In genomic region chr5:77662615-77663014, GRCh38 we compare ENCODE assay signal across 28 cellular contexts. TPM values are rescaled to one million over a fixed set of nuclear protein-coding genes. Genes with fewer than 3 reads are reported as not detected.
"Had no signal": no experiment of that assay in that cellular context is flagged by ENCODE, and none has a peak within 500 bp of the region (broad histone marks: within the 10 kb centered on the region; RNA-seq: fewer than 3 reads in every experiment).

No MANE protein-coding gene starts in this region.

- H3K27me3 ChIP-seq: sigmoid colon had no signal

- H3K36me3 Mint-ChIP-seq: mesothelial cell of epicardium; naive thymus-derived CD8-positive, alpha-beta T cell; T-cell had no signal

- H3K27ac Mint-ChIP-seq: activated T-helper 2 cell treated with anti-CD3 and anti-CD28 coated beads, Interferon-gamma antibody, Interleukin-2, Interleukin-4, amounts not matched to agents 10 μg/mL and 5 μg/mL and 100 μg/mL, durations not matched to agents 14 hours and 24 hours and 36 hours; mesothelial cell of epicardium; naive thymus-derived CD8-positive, alpha-beta T cell; progenitor cell of endocrine pancreas; T-cell; T-helper 2 cell treated with Interferon-gamma antibody and Interleukin-4, amounts not matched to agents 5 μg/mL and 100 μg/mL, for 36 hours had no signal

- H3K9me3 ChIP-seq: gastroesophageal sphincter, left ventricle myocardium inferior, sigmoid colon, thyroid gland had no signal

- ATAC-seq: gastroesophageal sphincter; naive thymus-derived CD8-positive, alpha-beta T cell; T-cell had no signal

- H3K4me3 Mint-ChIP-seq: mesothelial cell of epicardium; naive thymus-derived CD8-positive, alpha-beta T cell; T-cell; T-helper 2 cell treated with Interferon-gamma antibody and Interleukin-4, amounts not matched to agents 5 μg/mL and 100 μg/mL, for 36 hours had no signal

- H3K36me3 ChIP-seq: esophagus muscularis mucosa, gastroesophageal sphincter, left ventricle myocardium inferior, sigmoid colon, thyroid gland, WERI-Rb-1 had no signal

- DNase-seq: activated CD4-positive, alpha-beta T cell treated with anti-CD3 and anti-CD28 coated beads for 4 hours; activated CD4-positive, alpha-beta T cell treated with anti-CD3 and anti-CD28 coated beads, Interleukin-2, amount 50 U/mL, for 48 hours; activated naive CD4-positive, alpha-beta T cell; cerebellar nuclear complex; head of caudate nucleus; hypothalamus; left ventricle myocardium inferior; naive thymus-derived CD8-positive, alpha-beta T cell; retina; sigmoid colon; stimulated activated CD4-positive, alpha-beta T cell treated with anti-CD3 and anti-CD28 coated beads, Interleukin-2, amount 100 ng/mL, for 48 hours; stimulated activated CD8-positive, alpha-beta memory T cell treated with anti-CD3 and anti-CD28 coated beads, Interleukin-4, amount 100 ng/mL, for 48 hours; stimulated activated naive CD4-positive, alpha-beta T cell treated with Interleukin-2 at 50 U/mL for 16 hours; substantia nigra; T-cell; thyroid gland; WERI-Rb-1 had no signal

- H3K4me3 ChIP-seq: coronary artery, esophagus muscularis mucosa, gastroesophageal sphincter, left ventricle myocardium inferior, sigmoid colon, smooth muscle cell, thyroid gland had no signal

- H3K9me3 Mint-ChIP-seq: mesothelial cell of epicardium; naive thymus-derived CD8-positive, alpha-beta T cell; T-cell; T-helper 2 cell treated with Interferon-gamma antibody and Interleukin-4, amounts not matched to agents 5 μg/mL and 100 μg/mL, for 36 hours had no signal

- H3K4me1 Mint-ChIP-seq: mesothelial cell of epicardium; naive thymus-derived CD8-positive, alpha-beta T cell; T-cell had no signal

- H3K4me2 ChIP-seq: smooth muscle cell had no signal

- H3K4me1 ChIP-seq: esophagus muscularis mucosa, gastroesophageal sphincter, left ventricle myocardium inferior, sigmoid colon, thyroid gland had no signal

- H3K27ac ChIP-seq: coronary artery, esophagus muscularis mucosa, gastroesophageal sphincter, left ventricle myocardium inferior, sigmoid colon, thyroid gland, WERI-Rb-1 had no signal

RNA-seq across cellular contexts. Expression of gene OTP, which starts 24.1 kb away (rescaled TPM):
- total RNA-seq: activated T-helper 2 cell treated with anti-CD3 and anti-CD28 coated beads, Interferon-gamma antibody, Interleukin-2, Interleukin-4, amounts not matched to agents 10 μg/mL and 5 μg/mL and 100 μg/mL, durations not matched to agents 14 hours and 24 hours and 36 hours; esophagus muscularis mucosa; left ventricle myocardium inferior; lung microvascular endothelial cell; mesothelial cell of epicardium; naive thymus-derived CD8-positive, alpha-beta T cell; osteocyte; progenitor cell of endocrine pancreas; sigmoid colon; smooth muscle cell; T-cell; thyroid gland; urinary bladder had no signal
- polyA plus RNA-seq: naive thymus-derived CD8-positive, alpha-beta T cell; sigmoid colon; smooth muscle cell; urinary bladder had no signal
